ENCODE assay signal across 25 cellular contexts in genomic region chr18:55557211-55557610, GRCh38.
"Had no signal": no experiment of that assay in that cellular context is flagged by ENCODE, and none has a peak within 500 bp of the region (broad histone marks: within the 10 kb centered on the region; RNA-seq: fewer than 3 reads in every experiment).

No MANE protein-coding gene starts in this region.

- H3K9me3 Mint-ChIP-seq: dendritic cell treated with granulocyte-macrophage colony-stimulating factor and Interleukin-4, amounts not matched to agents 40 ng/mL and 50 ng/mL, for 4 days; endodermal cell; mesothelial cell of epicardium; naive B cell; natural killer cell treated with Interleukin-12 subunit alpha and Interleukin-12 subunit beta and Interleukin-15 and Interleukin-18, amount 100 ng/mL, for 72 hours; neural progenitor cell; stimulated activated naive B cell treated with anti-CD40 and anti-IgM and Interleukin-4, amounts not matched to agents 10 μg/mL and 1 μg/mL and 100 μg/mL, for 72 hours had no signal

- DNase-seq: colonic mucosa; effector CD8-positive, alpha-beta T cell; endodermal cell; erythroblast; esophagus squamous epithelium; foreskin melanocyte; glutamatergic neuron; heart right ventricle; left cardiac atrium; left lung; mesenchymal stem cell; mucosa of descending colon; naive B cell; right lobe of liver; small intestine; stimulated activated CD4-positive, alpha-beta T cell treated with anti-CD3 and anti-CD28 coated beads, Interleukin-15, amount 100 ng/mL, for 24 hours; stimulated activated CD4-positive, alpha-beta T cell treated with anti-CD3 and anti-CD28 coated beads, Interleukin-2, amount 100 ng/mL, for 48 hours; stimulated activated naive B cell treated with anti-CD40 and anti-IgM and Interleukin-4, amounts not matched to agents 10 μg/mL and 1 μg/mL and 100 μg/mL, for 72 hours; upper lobe of left lung had no signal

- H3K27me3 Mint-ChIP-seq: dendritic cell treated with granulocyte-macrophage colony-stimulating factor and Interleukin-4, amounts not matched to agents 40 ng/mL and 50 ng/mL, for 4 days; naive B cell; natural killer cell treated with Interleukin-12 subunit alpha and Interleukin-12 subunit beta and Interleukin-15 and Interleukin-18, amount 100 ng/mL, for 72 hours; progenitor cell of endocrine pancreas; stimulated activated naive B cell treated with anti-CD40 and anti-IgM and Interleukin-4, amounts not matched to agents 10 μg/mL and 1 μg/mL and 100 μg/mL, for 72 hours had no signal

- H3K4me3 Mint-ChIP-seq: dendritic cell treated with granulocyte-macrophage colony-stimulating factor and Interleukin-4, amounts not matched to agents 40 ng/mL and 50 ng/mL, for 4 days; endodermal cell; mesothelial cell of epicardium; naive B cell; natural killer cell treated with Interleukin-12 subunit alpha and Interleukin-12 subunit beta and Interleukin-15 and Interleukin-18, amount 100 ng/mL, for 72 hours; neural progenitor cell; stimulated activated naive B cell treated with anti-CD40 and anti-IgM and Interleukin-4, amounts not matched to agents 10 μg/mL and 1 μg/mL and 100 μg/mL, for 72 hours; stimulated activated naive CD8-positive, alpha-beta T cell treated with anti-CD3 and anti-CD28 coated beads, Interleukin-15, Interleukin-2, amounts not matched to agents 100 ng/mL and 50 ng/mL, for 24 hours had no signal

- H3K27ac Mint-ChIP-seq: dendritic cell treated with granulocyte-macrophage colony-stimulating factor and Interleukin-4, amounts not matched to agents 40 ng/mL and 50 ng/mL, for 4 days; endodermal cell; mesothelial cell of epicardium; natural killer cell treated with Interleukin-12 subunit alpha and Interleukin-12 subunit beta and Interleukin-15 and Interleukin-18, amount 100 ng/mL, for 72 hours; neural progenitor cell; progenitor cell of endocrine pancreas; stimulated activated naive B cell treated with anti-CD40 and anti-IgM and Interleukin-4, amounts not matched to agents 10 μg/mL and 1 μg/mL and 100 μg/mL, for 72 hours; stimulated activated naive CD8-positive, alpha-beta T cell treated with anti-CD3 and anti-CD28 coated beads, Interleukin-15, Interleukin-2, amounts not matched to agents 100 ng/mL and 50 ng/mL, for 24 hours had no signal

- H3K36me3 Mint-ChIP-seq: naive B cell; natural killer cell treated with Interleukin-12 subunit alpha and Interleukin-12 subunit beta and Interleukin-15 and Interleukin-18, amount 100 ng/mL, for 72 hours had no signal

- ATAC-seq: heart right ventricle; left cardiac atrium; left lung; mucosa of descending colon; natural killer cell treated with Interleukin-12 subunit alpha and Interleukin-12 subunit beta and Interleukin-15 and Interleukin-18, amount 100 ng/mL, for 72 hours; right lobe of liver; stimulated activated naive B cell treated with anti-CD40 and anti-IgM and Interleukin-4, amounts not matched to agents 10 μg/mL and 1 μg/mL and 100 μg/mL, for 72 hours had no signal
